ENCODE assay signal across 22 cellular contexts in the genomic region with DNA sequence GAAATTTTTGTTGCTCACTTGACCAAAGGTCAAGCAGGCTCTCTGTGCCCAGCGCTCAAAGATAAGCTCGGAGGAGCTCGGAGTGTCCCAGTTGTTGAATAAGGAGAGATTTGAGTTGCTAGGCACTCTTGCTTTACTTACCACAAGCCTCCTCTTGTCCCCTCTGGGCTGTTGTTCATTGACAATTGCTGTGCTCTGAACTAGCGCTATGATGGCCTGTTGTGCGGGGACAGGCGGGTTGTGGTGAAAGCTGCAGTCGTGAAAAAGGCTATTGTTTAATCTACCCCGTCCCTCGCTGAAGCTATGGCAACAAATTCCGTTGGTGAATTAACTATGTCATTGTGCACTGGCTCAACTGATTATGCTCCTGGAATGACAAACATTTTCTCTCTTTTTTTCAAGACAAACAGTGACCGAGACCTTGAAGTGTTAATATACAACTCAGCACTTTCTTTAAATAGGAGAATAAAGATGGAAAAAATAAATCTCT. TPM values are rescaled to one million over a fixed set of nuclear protein-coding genes. Genes with fewer than 3 reads are reported as not detected.
DNase-seq lines count a peak whose midpoint lies in the region; ATAC-seq, FAIRE-seq and TF ChIP-seq lines count a peak whose summit lies in the region.
"Had no signal": no experiment of that assay in that cellular context is flagged by ENCODE, and none has a peak within 500 bp of the region (broad histone marks: within the 10 kb centered on the region; RNA-seq: fewer than 3 reads in every experiment).

No MANE protein-coding gene starts in this region.

- H3K9me3 Mint-ChIP-seq in Calu3 (ENCODE audit: low read depth, unreplicated experiment) = no peaks in the 10 kb centered on the region
- H3K9me3 Mint-ChIP-seq: activated naive CD4-positive, alpha-beta T cell treated with anti-CD3 and anti-CD28 coated beads for 36 hours; immature natural killer cell; memory B cell; stimulated activated memory B cell treated with anti-CD40 and anti-IgM and Interleukin-4, amounts not matched to agents 10 μg/mL and 1 μg/mL and 100 μg/mL, for 72 hours had no signal

- CTCF ChIA-PET in Calu3 (lab: Charles Lee) = interaction anchor here (0.6 to 1.0 kb wide), 2 partner anchors 280 to 301 kb away, joined by 3 to 9 read pairs; no protein-coding TSS in a partner anchor

- no peak for TF ChIP-seq CTCF in Calu3 (IDR thresholded peaks at IDR 0.05; ENCODE audit: unreplicated experiment)

- intact Hi-C loops in Calu3 (cut with micrococcal nuclease; ENCODE audit: unreplicated experiment) (no loop called here), posterior cingulate gyrus (cut with DNase I) (no loop called here)

- H3K36me3 Mint-ChIP-seq in Calu3 (ENCODE audit: insufficient read depth, unreplicated experiment) = no peaks in the 10 kb centered on the region
- H3K36me3 Mint-ChIP-seq: immature natural killer cell; memory B cell; stimulated activated memory B cell treated with anti-CD40 and anti-IgM and Interleukin-4, amounts not matched to agents 10 μg/mL and 1 μg/mL and 100 μg/mL, for 72 hours had no signal

- no peak for ATAC-seq in HG03457 (IDR thresholded peaks at IDR 0.05; ENCODE audit: unreplicated experiment)
- ATAC-seq: Right ventricle myocardium inferior; stimulated activated memory B cell treated with anti-CD40 and anti-IgM and Interleukin-4, amounts not matched to agents 10 μg/mL and 1 μg/mL and 100 μg/mL, for 72 hours had no signal

- peak overlapping the region; percentile 24 for H3K4me3 Mint-ChIP-seq in Calu3 (ENCODE audit: low read depth, unreplicated experiment)
- H3K4me3 Mint-ChIP-seq: activated naive CD4-positive, alpha-beta T cell treated with anti-CD3 and anti-CD28 coated beads for 36 hours; immature natural killer cell; memory B cell; stimulated activated memory B cell treated with anti-CD40 and anti-IgM and Interleukin-4, amounts not matched to agents 10 μg/mL and 1 μg/mL and 100 μg/mL, for 72 hours had no signal

- no peaks in the 10 kb centered on the region for H3K27me3 Mint-ChIP-seq in Calu3 (ENCODE audit: unreplicated experiment)
- H3K27me3 Mint-ChIP-seq: memory B cell; stimulated activated memory B cell treated with anti-CD40 and anti-IgM and Interleukin-4, amounts not matched to agents 10 μg/mL and 1 μg/mL and 100 μg/mL, for 72 hours had no signal

- peaks cover 9% of the 10 kb centered on the region for H3K4me1 Mint-ChIP-seq in Calu3 (ENCODE audit: low read depth, unreplicated experiment)
- H3K4me1 Mint-ChIP-seq: immature natural killer cell; memory B cell; stimulated activated memory B cell treated with anti-CD40 and anti-IgM and Interleukin-4, amounts not matched to agents 10 μg/mL and 1 μg/mL and 100 μg/mL, for 72 hours had no signal

- H3K27ac Mint-ChIP-seq in Calu3 (ENCODE audit: unreplicated experiment) = no peak overlapping the region
- H3K27ac Mint-ChIP-seq: activated naive CD4-positive, alpha-beta T cell treated with anti-CD3 and anti-CD28 coated beads for 36 hours; immature natural killer cell; memory B cell; stimulated activated memory B cell treated with anti-CD40 and anti-IgM and Interleukin-4, amounts not matched to agents 10 μg/mL and 1 μg/mL and 100 μg/mL, for 72 hours had no signal

- FAIRE-seq in HTR-8/SVneo (lab: Jason Lieb, UNC) = no peak
- FAIRE-seq: D721Med, endometrium had no signal

- no TSS peak for BruUV-seq in Calu3 (replicated peaks; lab: Mats Ljungman, UMichigan)

- DNase-seq in Calu3 (peak; percentile 27), anterior cingulate cortex (lab: John Stamatoyannopoulos, UW) (peak in 47 of 58 donors; percentile 1 to 81 (median 22)), inferior parietal cortex (ENCODE audit: extremely low spot score) (peak; percentile 49), posterior cingulate gyrus (peak in 6 of 10 donors; percentile 14 to 91 (median 36)), HTR-8/SVneo (ENCODE audit: insufficient read length, low spot score) (no peak), NCI-H2029 treated with DMSO at 0.1 percent for 48 hours (lab: John Stamatoyannopoulos, UW) (no peak), NOMO-1 treated with DMSO at 0.1 percent for 48 hours (lab: John Stamatoyannopoulos, UW; ENCODE audit: unreplicated experiment) (no peak)
- DNase-seq: activated CD4-positive, CD25-positive, alpha-beta regulatory T cell treated with anti-CD3 and anti-CD28 coated beads, Interleukin-2, amount 50 U/mL, for 72 hours; activated CD8-positive, alpha-beta memory T cell treated with anti-CD3 and anti-CD28 coated beads, Interleukin-2, amount 50 U/mL, for 4 hours; activated naive CD4-positive, alpha-beta T cell treated with anti-CD3 and anti-CD28 coated beads for 36 hours; foreskin fibroblast; immature natural killer cell; KBM-7; NCI-H1048; T-helper 2 cell had no signal

RNA-seq across cellular contexts. Expression of a gene that starts 21.0 kb away (rescaled TPM):
- 21.3 and 25.2 TPM in 2 replicates for total RNA-seq in Calu3 (2022)

RNA-seq across cellular contexts. Expression of a gene that starts 25.6 kb away (rescaled TPM):
- 0.07 and 0.09 TPM in 2 replicates for total RNA-seq in Calu3 (2022)
- total RNA-seq: Right ventricle myocardium inferior, vagina had no signal

Comparison
In these comparisons a context has a peak if more than half of its experiments do, and no peak if none do; other contexts are left out.
1. DNase-seq: peak in Calu3 (single experiment), anterior cingulate cortex (47 of 58), inferior parietal cortex (single experiment) and posterior cingulate gyrus (6 of 10); none in HTR-8/SVneo (single experiment), NCI-H2029 treated with DMSO at 0.1 percent for 48 hours (single experiment) and NOMO-1 treated with DMSO at 0.1 percent for 48 hours (single experiment).